In the genomic region with DNA sequence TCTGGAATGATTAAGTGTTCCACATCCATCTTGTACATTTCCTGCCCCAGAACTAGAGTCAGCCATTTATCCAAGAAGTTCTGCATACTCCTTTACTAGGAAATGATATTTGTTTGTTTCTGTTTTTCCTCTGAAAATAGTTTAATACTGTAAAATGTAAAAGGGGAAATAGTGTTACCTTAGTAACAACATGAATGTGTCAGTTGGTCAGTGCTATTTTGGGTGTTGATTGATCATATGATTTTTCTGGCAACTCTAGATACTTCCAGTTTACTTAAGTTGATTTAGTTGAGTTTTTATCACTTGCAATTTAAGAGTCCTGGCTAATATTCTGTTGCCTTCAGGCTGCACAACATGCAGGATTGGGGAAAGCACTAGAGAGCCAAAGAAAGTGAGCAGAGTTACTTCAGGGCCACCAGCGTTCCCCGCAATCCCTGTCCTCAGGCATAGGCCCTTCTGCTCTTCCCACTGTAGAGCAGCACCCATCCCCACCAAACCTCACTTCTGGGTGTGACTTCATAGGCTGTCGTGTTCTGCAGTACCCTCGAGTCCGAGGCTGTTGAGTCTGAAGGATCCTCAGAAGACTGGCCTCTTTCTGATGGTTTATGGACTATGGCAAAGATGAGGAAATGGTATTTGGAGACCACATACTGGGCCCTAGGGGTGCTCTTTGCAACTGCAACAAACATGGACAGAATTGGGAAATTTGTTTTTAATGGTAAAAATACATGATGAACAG, we compare ENCODE assay signal across 10 cellular contexts.
DNase-seq lines count a peak whose midpoint lies in the region; ATAC-seq, FAIRE-seq and TF ChIP-seq lines count a peak whose summit lies in the region.
"Had no signal": no experiment of that assay in that cellular context is flagged by ENCODE, and none has a peak within 500 bp of the region (broad histone marks: within the 10 kb centered on the region; RNA-seq: fewer than 3 reads in every experiment).

No MANE protein-coding gene starts in this region.

- no peak overlapping the region for H3K4me3 Mint-ChIP-seq in endothelial cell (ENCODE audit: unreplicated experiment)
- no peak overlapping the region for H3K4me3 Mint-ChIP-seq in naive thymus-derived CD8-positive, alpha-beta T cell

- peak; percentile 21 for TF ChIP-seq CTCF in endothelial cell (IDR thresholded peaks at IDR 0.05; ENCODE audit: unreplicated experiment)
- no peak for TF ChIP-seq CTCF in foreskin fibroblast (IDR thresholded peaks at IDR 0.05; ENCODE audit: low read depth, low read length)

- peak; percentile 49 to 53 for ATAC-seq in naive thymus-derived CD8-positive, alpha-beta T cell
- ATAC-seq in HG03175 (IDR thresholded peaks at IDR 0.05; ENCODE audit: unreplicated experiment) (no peak), HG02938 (IDR thresholded peaks at IDR 0.05; ENCODE audit: unreplicated experiment) (no peak)

- DNase-seq in CD1c-positive myeloid dendritic cell (ENCODE audit: extremely low spot score) = peak; percentile 60
- DNase-seq in NAMALWA (ENCODE audit: low spot score) = peak; percentile 30
- no peak for DNase-seq in endothelial cell (ENCODE audit: low spot score)
- DNase-seq in naive thymus-derived CD8-positive, alpha-beta T cell = no peak
- no peak for DNase-seq in foreskin fibroblast
- no peak for DNase-seq in urothelium cell line (ENCODE audit: low spot score)
- DNase-seq: midbrain, NCI-H510A had no signal

- H3K27ac Mint-ChIP-seq in endothelial cell (ENCODE audit: unreplicated experiment) = no peak overlapping the region
- H3K27ac Mint-ChIP-seq in naive thymus-derived CD8-positive, alpha-beta T cell = peak overlapping the region; percentile 22 to 79 (median 64)

- peaks cover 43% of the 10 kb centered on the region for H3K36me3 Mint-ChIP-seq in endothelial cell (ENCODE audit: low read depth, unreplicated experiment)
- peaks cover 0 to 97% (median 32%) of the 10 kb centered on the region in 3 donors for H3K36me3 Mint-ChIP-seq in naive thymus-derived CD8-positive, alpha-beta T cell

- FAIRE-seq in urothelium cell line (lab: Jason Lieb, UNC) = no peak

- no peaks in the 10 kb centered on the region for H3K4me1 Mint-ChIP-seq in endothelial cell (ENCODE audit: unreplicated experiment)
- peaks cover 13 to 43% (median 38%) of the 10 kb centered on the region in 4 donors for H3K4me1 Mint-ChIP-seq in naive thymus-derived CD8-positive, alpha-beta T cell

- no peaks in the 10 kb centered on the region for H3K9me3 Mint-ChIP-seq in endothelial cell (ENCODE audit: unreplicated experiment)
- H3K9me3 Mint-ChIP-seq in naive thymus-derived CD8-positive, alpha-beta T cell = no peaks in the 10 kb centered on the region

- H3K27me3 Mint-ChIP-seq in endothelial cell (ENCODE audit: unreplicated experiment) = peaks cover 2% of the 10 kb centered on the region
- no peaks in the 10 kb centered on the region for H3K27me3 Mint-ChIP-seq in naive thymus-derived CD8-positive, alpha-beta T cell

- POLR2A ChIA-PET in naive thymus-derived CD8-positive, alpha-beta T cell (lab: Charles Lee) = interaction anchor here (0.7 kb wide), 1 partner anchor 197 kb away, joined by 5 read pairs; no protein-coding TSS in a partner anchor

- no peak overlapping the region for H3K4me3 ChIP-seq in foreskin fibroblast (ENCODE audit: low read depth in 1 of 2, low read length in 2 of 2)

Comparison
In these comparisons a context has a peak if more than half of its experiments do, and no peak if none do; other contexts are left out.
1. DNase-seq: peak in CD1c-positive myeloid dendritic cell (single experiment) and NAMALWA (single experiment); none in endothelial cell (single experiment), naive thymus-derived CD8-positive, alpha-beta T cell (0 of 10), foreskin fibroblast (0 of 2) and urothelium cell line (single experiment).
2. ATAC-seq: peak in naive thymus-derived CD8-positive, alpha-beta T cell (2 of 2); none in HG03175 (single experiment) and HG02938 (single experiment).